Comparison of ENCODE assay signal across 14 cellular contexts in the genomic region with DNA sequence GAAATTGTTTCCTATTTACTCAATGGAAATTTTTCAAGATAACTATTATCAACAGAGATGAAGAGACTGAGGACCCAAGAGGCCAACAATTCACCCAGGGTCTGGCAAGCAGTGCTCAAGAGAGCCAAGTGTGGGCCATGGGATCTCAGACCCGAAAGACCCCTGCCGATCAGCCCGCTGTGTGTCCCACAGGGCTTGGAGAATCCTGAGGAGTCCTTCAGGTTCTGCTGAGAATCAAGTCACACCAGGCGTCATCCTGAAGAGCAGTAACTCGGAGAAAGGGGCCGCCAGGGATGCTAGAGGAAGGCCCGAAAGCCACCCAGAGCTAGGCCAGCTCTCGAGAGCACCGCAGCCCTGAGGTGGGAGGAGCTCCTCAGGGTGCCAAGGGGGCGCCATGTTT. TPM values are rescaled to one million over a fixed set of nuclear protein-coding genes. Genes with fewer than 3 reads are reported as not detected.
DNase-seq lines count a peak whose midpoint lies in the region; ATAC-seq and TF ChIP-seq lines count a peak whose summit lies in the region.
"Had no signal": no experiment of that assay in that cellular context is flagged by ENCODE, and none has a peak within 500 bp of the region (broad histone marks: within the 10 kb centered on the region; RNA-seq: fewer than 3 reads in every experiment).

No MANE protein-coding gene starts in this region.

- no peak overlapping the region for H3K27ac ChIP-seq in coronary artery
- H3K27ac ChIP-seq in spleen = no peak overlapping the region
- H3K27ac ChIP-seq: GM23248 had no signal

- WGBS in spleen, 5 donors = 52 to 73% (median 53%) methylated on average over 9 to 10 of the region's 10 CpGs

- TF ChIP-seq POLR2A in spleen (IDR thresholded peaks at IDR 0.05) = no peak

- DNase-seq in cardiac septum (ENCODE audit: low spot score) = peak; percentile 63
- no peak for DNase-seq in Right ventricle myocardium superior
- peak; percentile 31 for DNase-seq in coronary artery (ENCODE audit: low spot score)
- DNase-seq in posterior vena cava (ENCODE audit: low spot score) = peak; percentile 10
- DNase-seq in NCI-H146 treated with DMSO at 0.1 percent for 48 hours (lab: John Stamatoyannopoulos, UW; ENCODE audit: unreplicated experiment) = no peak
- DNase-seq in spleen = no peak
- DNase-seq: C1 segment of cervical spinal cord, Calu3, DMS79, GM23248 had no signal

- H3K4me3 ChIP-seq in coronary artery (no peak overlapping the region), spleen (no peak overlapping the region)
- H3K4me3 ChIP-seq: GM12878, GM23248 had no signal

- H3K4me1 ChIP-seq in spleen = peaks cover 3 to 14% (median 11%) of the 10 kb centered on the region in 6 donors

- intact Hi-C loops in cardiac septum (cut with DNase I) = no loop called here
- intact Hi-C loops in Right ventricle myocardium superior (cut with DNase I) = no loop called here
- intact Hi-C loops in posterior vena cava (cut with DNase I) = no loop called here
- intact Hi-C loops in spleen (cut with DNase I; ENCODE audit: low total_unique reads) = no loop called here

- no peak for ATAC-seq in Right ventricle myocardium superior (ENCODE audit: poor library complexity)
- no peak for ATAC-seq in HG02970 (IDR thresholded peaks at IDR 0.05; ENCODE audit: low FRiP score, unreplicated experiment)
- ATAC-seq: GM12878, HepG2 had no signal

- H3K36me3 ChIP-seq in spleen = no peaks in the 10 kb centered on the region

- H3K9me3 ChIP-seq in spleen = no peaks in the 10 kb centered on the region

- TF ChIP-seq CTCF in coronary artery (IDR thresholded peaks at IDR 0.05) = no peak
- TF ChIP-seq CTCF in spleen (IDR thresholded peaks at IDR 0.05 in 8 of 11, conservative IDR thresholded peaks at IDR 0.05 in 3 of 11) = no peak

- H3K27me3 ChIP-seq in spleen (replicated peaks in 1 of 7) = peaks cover 0 to 80% (median 17%) of the 10 kb centered on the region in 7 donors

RNA-seq across cellular contexts. Expression of a gene that starts 48.7 kb away (rescaled TPM):
- 28.1 TPM for total RNA-seq in cardiac septum
- total RNA-seq in Right ventricle myocardium superior = 22.2 TPM
- total RNA-seq in posterior vena cava = 10 to 100 TPM; 16.2 to 20.7 TPM
- total RNA-seq in spleen = 10 to 100 TPM in 5 of 7 donors, 1 to 10 TPM in 2; 7.9 to 20.6 (median 13.2) TPM
- polyA plus RNA-seq in spleen = 1 to 10 TPM; 1.4 to 4.6 (median 1.5) TPM

RNA-seq across cellular contexts. Expression of a gene that starts 53.2 kb away (rescaled TPM):
- total RNA-seq in cardiac septum (1.4 TPM), Right ventricle myocardium superior (0.30 TPM), posterior vena cava (1 to 10 TPM in 1 of 2 donors, under 1 TPM in 1; 0.76 to 4.0 TPM), spleen (1 to 10 TPM in 5 of 7 donors, under 1 TPM in 2; 0.46 to 5.6 (median 2.3) TPM)
- 1 to 10 TPM; 1.8 to 3.5 (median 2.0) TPM for polyA plus RNA-seq in spleen
- total RNA-seq: Calu3, G401, GM12878, HepG2 had no signal
- polyA plus RNA-seq: GM12878, HepG2 had no signal

Comparison
In these comparisons a context has a peak if more than half of its experiments do, and no peak if none do; other contexts are left out.
1. DNase-seq: peak in cardiac septum (single experiment), coronary artery (single experiment) and posterior vena cava (single experiment); none in Right ventricle myocardium superior (single experiment), NCI-H146 treated with DMSO at 0.1 percent for 48 hours (single experiment) and spleen (single experiment).